Comparison of ENCODE assay signal across 9 cellular contexts in the genomic region with DNA sequence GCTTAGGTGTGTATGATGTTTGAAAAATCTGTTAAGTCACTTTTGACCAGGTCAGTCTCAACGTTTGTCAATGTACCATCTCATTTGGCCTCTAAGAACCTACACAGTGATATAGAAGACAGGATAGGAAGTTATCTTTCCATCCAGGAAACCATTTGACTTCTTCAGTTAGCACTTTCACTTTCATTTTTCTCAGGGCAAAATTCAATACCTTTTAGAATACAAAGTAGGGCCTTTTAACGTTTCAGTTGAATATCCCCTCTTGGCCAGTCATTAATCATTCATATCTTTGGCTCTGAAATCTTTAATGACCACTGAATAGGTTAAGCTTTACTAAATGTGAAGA.
DNase-seq lines count a peak whose midpoint lies in the region; ATAC-seq and TF ChIP-seq lines count a peak whose summit lies in the region.
"Had no signal": no experiment of that assay in that cellular context is flagged by ENCODE, and none has a peak within 500 bp of the region (broad histone marks: within the 10 kb centered on the region; RNA-seq: fewer than 3 reads in every experiment).

No MANE protein-coding gene starts in this region.

- TF ChIP-seq CTCF in osteocyte (IDR thresholded peaks at IDR 0.05): no peak

- H3K27me3 Mint-ChIP-seq in osteocyte (ENCODE audit: unreplicated experiment): peaks cover 18% of the 10 kb centered on the region

- no peak overlapping the region for H3K4me3 Mint-ChIP-seq in osteocyte (ENCODE audit: unreplicated experiment)

- DNase-seq in NCI-H69 (lab: John Stamatoyannopoulos, UW) (peak; percentile 14), osteocyte (ENCODE audit: extremely low spot score, unreplicated experiment) (no peak), germinal center (ENCODE audit: low spot score) (no peak), GM19238 (ENCODE audit: insufficient read length, low spot score) (no peak), NCI-H774 (lab: John Stamatoyannopoulos, UW) (no peak), SIG-M5 treated with dmso at 0.1 percent for 504 hours (lab: John Stamatoyannopoulos, UW; ENCODE audit: unreplicated experiment) (no peak)
- DNase-seq: adrenal gland had no signal

- H3K36me3 Mint-ChIP-seq in osteocyte (ENCODE audit: unreplicated experiment): no peaks in the 10 kb centered on the region

- H3K9me3 Mint-ChIP-seq in osteocyte (ENCODE audit: unreplicated experiment): no peaks in the 10 kb centered on the region

- peak overlapping the region; percentile 59 for H3K27ac Mint-ChIP-seq in osteocyte (ENCODE audit: unreplicated experiment)

- H3K4me1 Mint-ChIP-seq in osteocyte (ENCODE audit: unreplicated experiment): peaks cover 7% of the 10 kb centered on the region

- H3K27ac ChIP-seq in cingulate gyrus (ENCODE audit: low read depth, low read length): peak overlapping the region; percentile 10
- H3K27ac ChIP-seq: adrenal gland had no signal

- ATAC-seq in GM21825 (IDR thresholded peaks at IDR 0.05; ENCODE audit: unreplicated experiment): peak; percentile 58
